18 cellular contexts compared by ENCODE assay signal in genomic region chr5:44987026-44987425, GRCh38.
DNase-seq lines count a peak whose midpoint lies in the region; FAIRE-seq and TF ChIP-seq lines count a peak whose summit lies in the region.
"Had no signal": no experiment of that assay in that cellular context is flagged by ENCODE, and none has a peak within 500 bp of the region (broad histone marks: within the 10 kb centered on the region; RNA-seq: fewer than 3 reads in every experiment).

No MANE protein-coding gene starts in this region.

- no peak for FAIRE-seq in astrocyte (lab: Jason Lieb, UNC)
- FAIRE-seq: D721Med, H54, K562 had no signal

- H3K36me3 Mint-ChIP-seq in astrocyte (ENCODE audit: low read depth, unreplicated experiment): peaks cover 5% of the 10 kb centered on the region

- no peaks in the 10 kb centered on the region for H3K4me1 ChIP-seq in astrocyte (ENCODE audit: insufficient read depth, low read length)

- H3K9me3 ChIP-seq in astrocyte (ENCODE audit: insufficient read depth, low read depth, low read length): peaks cover 2% of the 10 kb centered on the region

- H3K4me2 ChIP-seq in astrocyte (ENCODE audit: low read length): peak overlapping the region; percentile 19

- H3K9me3 Mint-ChIP-seq in astrocyte (ENCODE audit: unreplicated experiment): peaks cover 16% of the 10 kb centered on the region

- no peaks in the 10 kb centered on the region for H3K27me3 ChIP-seq in astrocyte (ENCODE audit: insufficient read depth, low read length)

- H3K27ac Mint-ChIP-seq in astrocyte (ENCODE audit: unreplicated experiment): peak overlapping the region; percentile 85
- H3K27ac Mint-ChIP-seq: B cell; CD4-positive, alpha-beta T cell had no signal

- H3K79me2 ChIP-seq in astrocyte (ENCODE audit: insufficient read depth, low read length): no peaks in the 10 kb centered on the region

- TF ChIP-seq CTCF in AG10803 (conservative IDR thresholded peaks at IDR 0.05; ENCODE audit: low read length): no peak
- TF ChIP-seq CTCF in astrocyte (IDR thresholded peaks at IDR 0.05; ENCODE audit: insufficient read depth, low read depth, low read length): no peak

- no peaks in the 10 kb centered on the region for H4K20me1 ChIP-seq in astrocyte (ENCODE audit: insufficient read depth, low read length)

- H3K36me3 ChIP-seq in astrocyte (ENCODE audit: insufficient read depth, low read length): no peaks in the 10 kb centered on the region

- no peaks in the 10 kb centered on the region for H3K27me3 Mint-ChIP-seq in astrocyte (ENCODE audit: low read depth, unreplicated experiment)
- H3K27me3 Mint-ChIP-seq: B cell; CD4-positive, alpha-beta T cell had no signal

- H3K4me3 Mint-ChIP-seq in astrocyte (ENCODE audit: unreplicated experiment): no peak overlapping the region
- H3K4me3 Mint-ChIP-seq: B cell; CD4-positive, alpha-beta T cell had no signal

- H3K4me3 ChIP-seq in AG10803 (ENCODE audit: low read length): no peak overlapping the region
- H3K4me3 ChIP-seq in astrocyte (ENCODE audit: insufficient read depth, low read depth, low read length): no peak overlapping the region
- H3K4me3 ChIP-seq: K562 had no signal

- peak; percentile 41 for DNase-seq in AG10803 (ENCODE audit: low read depth)
- peak; percentile 70 for DNase-seq in HS-5 (ENCODE audit: low read depth)
- DNase-seq in astrocyte (ENCODE audit: low read depth): peak; percentile 14
- DNase-seq in kidney tubule cell (ENCODE audit: low spot score): peak; percentile 7
- DNase-seq in NCI-H524 treated with DMSO at 0.1 percent for 48 hours (lab: John Stamatoyannopoulos, UW): no peak
- DNase-seq in activated CD8-positive, alpha-beta memory T cell treated with anti-CD3 and anti-CD28 coated beads, Interleukin-2, amount 50 U/mL, for 4 hours: no peak
- DNase-seq in stimulated activated CD4-positive, alpha-beta T cell treated with anti-CD3 and anti-CD28 coated beads, Interleukin-1b, Interleukin-23, amount 100 ng/mL, for 48 hours: no peak
- DNase-seq in COR-L47 (lab: John Stamatoyannopoulos, UW): no peak
- DNase-seq: 8988T; ACHN; C1 segment of cervical spinal cord; CD4-positive, alpha-beta T cell; DMS153; DND-41 had no signal

- no peak overlapping the region for H2AFZ ChIP-seq in astrocyte (ENCODE audit: low read depth, low read length)

- H3K27ac ChIP-seq in astrocyte (ENCODE audit: low read depth, low read length): peak overlapping the region; percentile 2

- H3K4me1 Mint-ChIP-seq in astrocyte (ENCODE audit: low read depth, unreplicated experiment): peaks cover 11% of the 10 kb centered on the region
- H3K4me1 Mint-ChIP-seq: B cell had no signal

- H3K9ac ChIP-seq in astrocyte (ENCODE audit: low read length): no peak overlapping the region

Comparison
In these comparisons a context has a peak if more than half of its experiments do, and no peak if none do; other contexts are left out.
1. DNase-seq: peak in AG10803 (single experiment), HS-5 (single experiment), astrocyte (single experiment) and kidney tubule cell (single experiment); none in NCI-H524 treated with DMSO at 0.1 percent for 48 hours (single experiment), activated CD8-positive, alpha-beta memory T cell treated with anti-CD3 and anti-CD28 coated beads, Interleukin-2, amount 50 U/mL, for 4 hours (single experiment), stimulated activated CD4-positive, alpha-beta T cell treated with anti-CD3 and anti-CD28 coated beads, Interleukin-1b, Interleukin-23, amount 100 ng/mL, for 48 hours (single experiment) and COR-L47 (single experiment).